In the genomic region with DNA sequence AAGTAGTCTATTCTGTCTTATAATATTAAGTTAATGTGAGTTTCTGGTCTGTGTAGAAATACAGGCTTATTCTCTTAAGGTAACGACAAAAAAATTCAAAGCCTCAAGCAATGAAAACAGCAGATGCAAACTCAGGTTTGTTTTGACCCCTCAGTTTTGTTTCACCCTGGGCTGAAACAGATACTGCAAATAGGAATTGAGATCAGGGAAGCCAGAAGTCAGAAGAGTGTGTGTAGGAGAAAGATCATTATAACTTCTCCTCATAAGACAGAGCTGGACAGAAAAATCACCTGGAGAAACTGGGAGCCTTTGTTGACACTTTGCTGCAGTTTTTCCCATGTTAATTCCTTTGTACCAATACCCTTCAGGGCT, we compare ENCODE assay signal across 16 cellular contexts. TPM values are rescaled to one million over a fixed set of nuclear protein-coding genes. Genes with fewer than 3 reads are reported as not detected.
DNase-seq lines count a peak whose midpoint lies in the region; ATAC-seq and TF ChIP-seq lines count a peak whose summit lies in the region.
"Had no signal": no experiment of that assay in that cellular context is flagged by ENCODE, and none has a peak within 500 bp of the region (broad histone marks: within the 10 kb centered on the region; RNA-seq: fewer than 3 reads in every experiment).

No MANE protein-coding gene starts in this region.

- no peak for TF ChIP-seq RAD21 in SK-N-SH (IDR thresholded peaks at IDR 0.05; ENCODE audit: low read length)

- no peaks in the 10 kb centered on the region for H3K36me3 ChIP-seq in SK-N-SH (replicated peaks in 1 of 2; ENCODE audit: control insufficient read depth in 1 of 2, insufficient read depth in 2 of 2, low read length in 1 of 2)
- H3K36me3 ChIP-seq in OCI-LY3 (replicated peaks; ENCODE audit: low read depth, low read length) = no peaks in the 10 kb centered on the region
- H3K36me3 ChIP-seq: transverse colon had no signal

- H3K9me2 ChIP-seq in SK-N-SH = no peaks in the 10 kb centered on the region; the same call in 1 of the 2 replicates

- H3K9me3 Mint-ChIP-seq in progenitor cell of endocrine pancreas (ENCODE audit: low read depth) = no peaks in the 10 kb centered on the region
- H3K9me3 Mint-ChIP-seq: activated T-cell treated with anti-CD3 and anti-CD28 coated beads, Interleukin-2, amount 50 U/mL, for 4 hours had no signal

- POLR2A ChIA-PET in SK-N-SH (lab: Yijun Ruan, JAX) = no interaction called here
- POLR2A ChIA-PET in HEK293T (lab: Yijun Ruan, JAX) = no interaction called here

- no peak for TF ChIP-seq EP300 in SK-N-SH (IDR thresholded peaks at IDR 0.05; ENCODE audit: borderline replicate concordance in 1 of 2, low read depth in 1 of 2, low read length in 1 of 2)

- ATAC-seq in SK-N-SH treated with all-trans-retinoic acid at 6 μM for 48 hours (no peak), GM21723 (IDR thresholded peaks at IDR 0.05; ENCODE audit: unreplicated experiment) (peak; percentile 51)

- 91% methylated on average over 1 of the region's 1 CpG for WGBS in SK-N-SH (ENCODE audit: low lambda C conversion rate)

- H3K79me2 ChIP-seq in SK-N-SH (ENCODE audit: insufficient read depth) (no peaks in the 10 kb centered on the region), OCI-LY3 (ENCODE audit: low read length) (peaks cover 18% of the 10 kb centered on the region)

- H3K27me3 ChIP-seq in SK-N-SH (ENCODE audit: insufficient read depth) = no peaks in the 10 kb centered on the region
- H3K27me3 ChIP-seq in OCI-LY3 (ENCODE audit: low read depth, low read length) = no peaks in the 10 kb centered on the region
- H3K27me3 ChIP-seq: transverse colon had no signal

- H3K9ac ChIP-seq in SK-N-SH (no peak overlapping the region), OCI-LY3 (ENCODE audit: low read length) (peak overlapping the region; percentile 37)
- H3K9ac ChIP-seq: GM23248 had no signal

- H2AFZ ChIP-seq in SK-N-SH (ENCODE audit: low read depth) = no peak overlapping the region
- H2AFZ ChIP-seq in OCI-LY3 (ENCODE audit: low read depth, low read length) = no peak overlapping the region
- H2AFZ ChIP-seq: GM23248 had no signal

- peak overlapping the region; percentile 14 for H3K27ac Mint-ChIP-seq in progenitor cell of endocrine pancreas

- no peak overlapping the region for H3K4me3 Mint-ChIP-seq in progenitor cell of endocrine pancreas (ENCODE audit: low read depth)
- H3K4me3 Mint-ChIP-seq: activated T-cell treated with anti-CD3 and anti-CD28 coated beads, Interleukin-2, amount 50 U/mL, for 4 hours had no signal

- H3K9me3 ChIP-seq in SK-N-SH (no peaks in the 10 kb centered on the region), OCI-LY3 (ENCODE audit: insufficient read depth, low read length) (no peaks in the 10 kb centered on the region)
- H3K9me3 ChIP-seq: transverse colon had no signal

- peaks cover 9% of the 10 kb centered on the region for H3K4me1 Mint-ChIP-seq in progenitor cell of endocrine pancreas (ENCODE audit: low read depth)

- CTCF ChIA-PET in SK-N-SH (lab: Yijun Ruan, JAX) (interaction anchor here (0.7 to 1.1 kb wide), 3 partner anchors 10 to 31 kb away, joined by 3 read pairs; no protein-coding TSS in a partner anchor), HEK293T (lab: Yijun Ruan, JAX) (interaction anchor here (0.7 kb wide), 1 partner anchor 1677 kb away, joined by 3 read pairs; no protein-coding TSS in a partner anchor)

- H3K4me1 ChIP-seq in SK-N-SH (ENCODE audit: control insufficient read depth in 1 of 2, insufficient read depth in 2 of 2, low read depth in 1 of 2, low read length in 1 of 2) (peaks cover 21 to 35% of the 10 kb centered on the region in 2 experiments), OCI-LY3 (ENCODE audit: low read length) (peaks cover 46% of the 10 kb centered on the region)

- H3K4me3 ChIP-seq in SK-N-SH (ENCODE audit: low read depth in 2 of 2, low read length in 1 of 2) (no peak overlapping the region), OCI-LY3 (ENCODE audit: low read length) (peak overlapping the region; percentile 27; the same call in 1 of the 2 replicates)
- H3K4me3 ChIP-seq: GM23248, transverse colon had no signal

- DNase-seq in SK-N-SH (no peak), progenitor cell of endocrine pancreas (ENCODE audit: low spot score, unreplicated experiment) (no peak), HEK293T (ENCODE audit: extremely low spot score) (no peak), nucleus accumbens (lab: John Stamatoyannopoulos, UW) (no peak), 8988T (no peak)
- DNase-seq: activated CD4-positive, alpha-beta T cell treated with anti-CD3 and anti-CD28 coated beads for 1 hour; activated T-cell treated with anti-CD3 and anti-CD28 coated beads, Interleukin-2, amount 50 U/mL, for 4 hours; cerebellar nuclear complex; GM23248; stimulated activated CD4-positive, alpha-beta T cell treated with anti-CD3 and anti-CD28 coated beads, Interleukin-4, amount 100 ng/mL, for 24 hours; stimulated activated CD8-positive, alpha-beta memory T cell treated with anti-CD3 and anti-CD28 coated beads, Interleukin-4, amount 100 ng/mL, for 48 hours; transverse colon had no signal

- H4K20me1 ChIP-seq in SK-N-SH (ENCODE audit: insufficient read depth) (no peaks in the 10 kb centered on the region; the same call in 1 of the 2 replicates), OCI-LY3 (ENCODE audit: insufficient read depth, low read length) (no peaks in the 10 kb centered on the region)

- H3K4me2 ChIP-seq in SK-N-SH (no peak overlapping the region), OCI-LY3 (ENCODE audit: low read length) (peak overlapping the region; percentile 46)

- H3F3A ChIP-seq in SK-N-SH (replicated peaks; ENCODE audit: insufficient read depth) = peaks cover 20% of the 10 kb centered on the region

- H3K27ac ChIP-seq in SK-N-SH (ENCODE audit: low read depth in 2 of 2, low read length in 1 of 2) (peak overlapping the region; percentile 34 to 55; a peak in 2 of 4 replicates), OCI-LY3 (ENCODE audit: low read length) (peak overlapping the region; percentile 43)
- H3K27ac ChIP-seq: 22Rv1, GM23248 had no signal

- TF ChIP-seq CTCF in SK-N-SH (IDR thresholded peaks at IDR 0.05) (no peak), OCI-LY3 (IDR thresholded peaks at IDR 0.05; ENCODE audit: low read depth, low read length) (no peak), progenitor cell of endocrine pancreas (IDR thresholded peaks at IDR 0.05; ENCODE audit: unreplicated experiment) (no peak)

- H3K27me3 Mint-ChIP-seq in progenitor cell of endocrine pancreas = no peaks in the 10 kb centered on the region

- H3K36me3 Mint-ChIP-seq in progenitor cell of endocrine pancreas (ENCODE audit: insufficient read depth) = no peaks in the 10 kb centered on the region

TF ChIP-seq in SK-N-SH treated with all-trans-retinoic acid at 6 μM for 48 hours, 23 proteins besides CTCF, POLR2A, EP300 and RAD21 (continues in another document):
- TF ChIP-seq, protein P1, sequence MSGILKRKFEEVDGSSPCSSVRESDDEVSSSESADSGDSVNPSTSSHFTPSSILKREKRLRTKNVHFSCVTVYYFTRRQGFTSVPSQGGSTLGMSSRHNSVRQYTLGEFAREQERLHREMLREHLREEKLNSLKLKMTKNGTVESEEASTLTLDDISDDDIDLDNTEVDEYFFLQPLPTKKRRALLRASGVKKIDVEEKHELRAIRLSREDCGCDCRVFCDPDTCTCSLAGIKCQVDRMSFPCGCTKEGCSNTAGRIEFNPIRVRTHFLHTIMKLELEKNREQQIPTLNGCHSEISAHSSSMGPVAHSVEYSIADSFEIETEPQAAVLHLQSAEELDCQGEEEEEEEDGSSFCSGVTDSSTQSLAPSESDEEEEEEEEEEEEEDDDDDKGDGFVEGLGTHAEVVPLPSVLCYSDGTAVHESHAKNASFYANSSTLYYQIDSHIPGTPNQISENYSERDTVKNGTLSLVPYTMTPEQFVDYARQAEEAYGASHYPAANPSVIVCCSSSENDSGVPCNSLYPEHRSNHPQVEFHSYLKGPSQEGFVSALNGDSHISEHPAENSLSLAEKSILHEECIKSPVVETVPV (CRISPR knock-in tag; IDR thresholded peaks at IDR 0.05) = no peak

TF ChIP-seq in HEK293T, 16 proteins besides CTCF, POLR2A, EP300 and RAD21:
- TF ChIP-seq LEF1 (IDR thresholded peaks at IDR 0.05; ENCODE audit: borderline replicate concordance) = no peak
- TF ChIP-seq BHLHE40 (IDR thresholded peaks at IDR 0.05; ENCODE audit: borderline replicate concordance) = no peak
- TF ChIP-seq PKNOX1 (IDR thresholded peaks at IDR 0.05) = no peak
- no peak for TF ChIP-seq ZNF384 (IDR thresholded peaks at IDR 0.05)
- TF ChIP-seq L3MBTL2 (conservative IDR thresholded peaks at IDR 0.05) = no peak
- TF ChIP-seq NFRKB (IDR thresholded peaks at IDR 0.05) = no peak
- no peak for TF ChIP-seq SUZ12 (IDR thresholded peaks at IDR 0.05)
- no peak for TF ChIP-seq SP1 (IDR thresholded peaks at IDR 0.05)
- TF ChIP-seq FOXA1 (IDR thresholded peaks at IDR 0.05) = no peak

RNA-seq across cellular contexts. Expression of gene LRRC8B, which starts 23.8 kb away (rescaled TPM):
- polyA plus RNA-seq in SK-N-SH (2012; rRNA removed) = 3.7 and 5.2 TPM in 2 replicates
- polyA plus RNA-seq in SK-N-SH (2012; cell fraction: cytosol; rRNA removed) = 4.5 and 5.8 TPM in 2 replicates
- polyA plus RNA-seq in SK-N-SH (2012; cell fraction: nucleus; rRNA removed) = 2.7 and 4.4 TPM in 2 replicates
- 22.2 and 23.0 TPM in 2 replicates for total RNA-seq in progenitor cell of endocrine pancreas
